ENCODE assay signal across 16 cellular contexts in the genomic region with DNA sequence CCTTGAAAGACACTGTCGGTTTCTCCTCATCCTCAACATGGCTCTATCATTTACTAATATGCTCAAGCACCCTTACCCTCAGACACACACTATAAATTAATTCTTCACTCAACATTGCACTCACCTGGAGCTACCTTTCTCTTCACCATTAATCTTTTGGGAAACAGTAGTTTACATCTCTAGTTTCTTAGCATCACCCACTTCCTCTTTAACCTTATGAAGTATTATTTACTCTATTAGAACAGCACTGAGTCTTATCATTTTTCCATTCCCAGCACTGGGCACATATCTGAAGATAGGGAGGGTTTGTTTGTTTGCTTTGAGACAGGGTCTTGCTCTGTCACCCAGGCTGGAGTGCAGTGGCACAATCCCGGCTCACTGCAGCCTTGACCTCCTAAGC.
DNase-seq lines count a peak whose midpoint lies in the region; ATAC-seq, FAIRE-seq and TF ChIP-seq lines count a peak whose summit lies in the region.
"Had no signal": no experiment of that assay in that cellular context is flagged by ENCODE, and none has a peak within 500 bp of the region (broad histone marks: within the 10 kb centered on the region; RNA-seq: fewer than 3 reads in every experiment).

No MANE protein-coding gene starts in this region.

- H3K9me3 Mint-ChIP-seq in GM23338 (peaks cover 20% of the 10 kb centered on the region), nephron (peaks cover 3% of the 10 kb centered on the region)
- H3K9me3 Mint-ChIP-seq: activated CD4-positive, alpha-beta memory T cell treated with anti-CD3 and anti-CD28 coated beads, Interleukin-2, amount 10 ng/mL, durations not matched to agents 7 days and 5 days had no signal

- no peaks in the 10 kb centered on the region for H3F3A ChIP-seq in GM23338 (replicated peaks; ENCODE audit: low read depth)

- TF ChIP-seq CTCF in GM23338 (conservative IDR thresholded peaks at IDR 0.05; ENCODE audit: low read depth in 2 of 2) (no peak), OCI-LY3 (IDR thresholded peaks at IDR 0.05; ENCODE audit: low read depth, low read length) (no peak), nephron (IDR thresholded peaks at IDR 0.05; ENCODE audit: unreplicated experiment in 3 of 3) (no peak), osteoblast (IDR thresholded peaks at IDR 0.05; ENCODE audit: extremely low read depth, low read depth, low read length) (no peak)

- peaks cover 20% of the 10 kb centered on the region for H3K36me3 Mint-ChIP-seq in GM23338 (ENCODE audit: low read depth)
- H3K36me3 Mint-ChIP-seq in nephron (ENCODE audit: low read depth): no peaks in the 10 kb centered on the region

- no peak overlapping the region for H3K27ac ChIP-seq in GM23338 (ENCODE audit: low read depth)
- H3K27ac ChIP-seq in OCI-LY3 (ENCODE audit: low read length): no peak overlapping the region
- H3K27ac ChIP-seq in osteoblast (ENCODE audit: low read depth, low read length): no peak overlapping the region

- H3K4me3 Mint-ChIP-seq in GM23338: no peak overlapping the region
- no peak overlapping the region for H3K4me3 Mint-ChIP-seq in nephron
- H3K4me3 Mint-ChIP-seq: activated CD4-positive, alpha-beta memory T cell treated with anti-CD3 and anti-CD28 coated beads, Interleukin-2, amount 10 ng/mL, durations not matched to agents 7 days and 5 days had no signal

- DNase-seq in GM23338 (ENCODE audit: low spot score): no peak
- DNase-seq in NCI-H128 (lab: John Stamatoyannopoulos, UW; ENCODE audit: unreplicated experiment): no peak
- no peak for DNase-seq in posterior cingulate gyrus
- DNase-seq in osteoblast (ENCODE audit: insufficient read length, low spot score, missing footprints): no peak
- DNase-seq in GM19239 (ENCODE audit: insufficient read length, low spot score): no peak
- DNase-seq: activated CD4-positive, alpha-beta memory T cell treated with anti-CD3 and anti-CD28 coated beads, Interleukin-2, amount 10 ng/mL, durations not matched to agents 7 days and 5 days; kidney; occipital lobe; stimulated activated naive CD4-positive, alpha-beta T cell; uterus had no signal

- H3K9me2 ChIP-seq in GM23338 (ENCODE audit: insufficient read depth): 0 out of 2 replicates have a peak, but pooled peaks cover 7% of the 10 kb centered on the region

- intact Hi-C loops in posterior cingulate gyrus (cut with DNase I): no loop called here

- no peaks in the 10 kb centered on the region for H3K9me3 ChIP-seq in OCI-LY3 (ENCODE audit: insufficient read depth, low read length)
- no peaks in the 10 kb centered on the region for H3K9me3 ChIP-seq in osteoblast (ENCODE audit: low read depth, low read length)
- H3K9me3 ChIP-seq: heart left ventricle, uterus had no signal

- H3K4me2 ChIP-seq in GM23338 (no peak overlapping the region), OCI-LY3 (ENCODE audit: low read length) (peak overlapping the region; percentile 18; the same call in 1 of the 2 replicates), osteoblast (ENCODE audit: insufficient read depth, low read length) (no peak overlapping the region)

- no peaks in the 10 kb centered on the region for H4K20me1 ChIP-seq in GM23338 (replicated peaks; ENCODE audit: insufficient read depth)
- no peaks in the 10 kb centered on the region for H4K20me1 ChIP-seq in OCI-LY3 (ENCODE audit: insufficient read depth, low read length)
- H4K20me1 ChIP-seq in osteoblast (ENCODE audit: insufficient read depth, low read length): no peaks in the 10 kb centered on the region

- H3K36me3 ChIP-seq in GM23338 (ENCODE audit: insufficient read depth) (no peaks in the 10 kb centered on the region), OCI-LY3 (replicated peaks; ENCODE audit: low read depth, low read length) (no peaks in the 10 kb centered on the region), osteoblast (ENCODE audit: insufficient read depth, low read length) (no peaks in the 10 kb centered on the region)
- H3K36me3 ChIP-seq: heart left ventricle, uterus had no signal

- no peak overlapping the region for H3K9ac ChIP-seq in OCI-LY3 (ENCODE audit: low read length)

- FAIRE-seq in GM19239 (lab: Jason Lieb, UNC): no peak
- FAIRE-seq: colon, kidney, TTC549 had no signal

- no peaks in the 10 kb centered on the region for H3K27me3 ChIP-seq in GM23338 (ENCODE audit: insufficient read depth)
- H3K27me3 ChIP-seq in OCI-LY3 (ENCODE audit: low read depth, low read length): no peaks in the 10 kb centered on the region
- no peaks in the 10 kb centered on the region for H3K27me3 ChIP-seq in osteoblast (ENCODE audit: insufficient read depth, low read length)
- H3K27me3 ChIP-seq: heart left ventricle, uterus had no signal

- H3K4me3 ChIP-seq in GM23338 (no peak overlapping the region), OCI-LY3 (ENCODE audit: low read length) (no peak overlapping the region), osteoblast (ENCODE audit: insufficient read depth, low read length) (no peak overlapping the region)
- H3K4me3 ChIP-seq: heart left ventricle, uterus had no signal

- peaks cover 7% of the 10 kb centered on the region for H3K27me3 Mint-ChIP-seq in GM23338 (ENCODE audit: insufficient read depth, low read depth, poor library complexity)
- no peaks in the 10 kb centered on the region for H3K27me3 Mint-ChIP-seq in nephron (ENCODE audit: low read depth)
- H3K27me3 Mint-ChIP-seq: activated CD4-positive, alpha-beta memory T cell treated with anti-CD3 and anti-CD28 coated beads, Interleukin-2, amount 10 ng/mL, durations not matched to agents 7 days and 5 days had no signal

- H3K4me1 ChIP-seq in GM23338 (ENCODE audit: insufficient read depth): no peaks in the 10 kb centered on the region
- peaks cover 23% of the 10 kb centered on the region for H3K4me1 ChIP-seq in OCI-LY3 (ENCODE audit: low read length)
- H3K4me1 ChIP-seq in osteoblast (ENCODE audit: insufficient read depth, low read length): peaks cover 20% of the 10 kb centered on the region
- H3K4me1 ChIP-seq: uterus had no signal

- H2AFZ ChIP-seq in GM23338: 0 out of 2 replicates have a peak overlapping the region, but pooled peaks have one; percentile 8
- no peak overlapping the region for H2AFZ ChIP-seq in OCI-LY3 (ENCODE audit: low read depth, low read length)
- H2AFZ ChIP-seq in osteoblast (ENCODE audit: low read length): no peak overlapping the region

- H3K27ac Mint-ChIP-seq in GM23338 (no peak overlapping the region), nephron (peak overlapping the region in 2 of 3 experiments; percentile 15 to 46)
- H3K27ac Mint-ChIP-seq: activated CD4-positive, alpha-beta memory T cell treated with anti-CD3 and anti-CD28 coated beads, Interleukin-2, amount 10 ng/mL, durations not matched to agents 7 days and 5 days had no signal

- H3K4me1 Mint-ChIP-seq in GM23338 (no peaks in the 10 kb centered on the region), nephron (peaks cover 29% of the 10 kb centered on the region)
- H3K4me1 Mint-ChIP-seq: activated CD4-positive, alpha-beta memory T cell treated with anti-CD3 and anti-CD28 coated beads, Interleukin-2, amount 10 ng/mL, durations not matched to agents 7 days and 5 days had no signal

- ATAC-seq in GM18498 (IDR thresholded peaks at IDR 0.05; ENCODE audit: unreplicated experiment) (peak; percentile 21), GM23338 (no peak)

- H3K79me2 ChIP-seq in GM23338 (replicated peaks; ENCODE audit: insufficient read depth): no peaks in the 10 kb centered on the region
- no peaks in the 10 kb centered on the region for H3K79me2 ChIP-seq in OCI-LY3 (ENCODE audit: low read length)
- H3K79me2 ChIP-seq in osteoblast (ENCODE audit: insufficient read depth, low read length): no peaks in the 10 kb centered on the region

TF ChIP-seq in GM23338, 12 proteins besides CTCF, POLR2A, EP300 and RAD21 (continues in another document):
- TF ChIP-seq ZNF114 (CRISPR knock-in tag; IDR thresholded peaks at IDR 0.05): no peak
- no peak for TF ChIP-seq STAT1 (IDR thresholded peaks at IDR 0.05; ENCODE audit: unreplicated experiment)
- no peak for TF ChIP-seq JUNB (IDR thresholded peaks at IDR 0.05; ENCODE audit: unreplicated experiment)
- no peak for TF ChIP-seq EZH2 (IDR thresholded peaks at IDR 0.05; ENCODE audit: low read depth, unreplicated experiment)
- TF ChIP-seq NANOG (IDR thresholded peaks at IDR 0.05; ENCODE audit: borderline replicate concordance): no peak
- TF ChIP-seq, protein P1, sequence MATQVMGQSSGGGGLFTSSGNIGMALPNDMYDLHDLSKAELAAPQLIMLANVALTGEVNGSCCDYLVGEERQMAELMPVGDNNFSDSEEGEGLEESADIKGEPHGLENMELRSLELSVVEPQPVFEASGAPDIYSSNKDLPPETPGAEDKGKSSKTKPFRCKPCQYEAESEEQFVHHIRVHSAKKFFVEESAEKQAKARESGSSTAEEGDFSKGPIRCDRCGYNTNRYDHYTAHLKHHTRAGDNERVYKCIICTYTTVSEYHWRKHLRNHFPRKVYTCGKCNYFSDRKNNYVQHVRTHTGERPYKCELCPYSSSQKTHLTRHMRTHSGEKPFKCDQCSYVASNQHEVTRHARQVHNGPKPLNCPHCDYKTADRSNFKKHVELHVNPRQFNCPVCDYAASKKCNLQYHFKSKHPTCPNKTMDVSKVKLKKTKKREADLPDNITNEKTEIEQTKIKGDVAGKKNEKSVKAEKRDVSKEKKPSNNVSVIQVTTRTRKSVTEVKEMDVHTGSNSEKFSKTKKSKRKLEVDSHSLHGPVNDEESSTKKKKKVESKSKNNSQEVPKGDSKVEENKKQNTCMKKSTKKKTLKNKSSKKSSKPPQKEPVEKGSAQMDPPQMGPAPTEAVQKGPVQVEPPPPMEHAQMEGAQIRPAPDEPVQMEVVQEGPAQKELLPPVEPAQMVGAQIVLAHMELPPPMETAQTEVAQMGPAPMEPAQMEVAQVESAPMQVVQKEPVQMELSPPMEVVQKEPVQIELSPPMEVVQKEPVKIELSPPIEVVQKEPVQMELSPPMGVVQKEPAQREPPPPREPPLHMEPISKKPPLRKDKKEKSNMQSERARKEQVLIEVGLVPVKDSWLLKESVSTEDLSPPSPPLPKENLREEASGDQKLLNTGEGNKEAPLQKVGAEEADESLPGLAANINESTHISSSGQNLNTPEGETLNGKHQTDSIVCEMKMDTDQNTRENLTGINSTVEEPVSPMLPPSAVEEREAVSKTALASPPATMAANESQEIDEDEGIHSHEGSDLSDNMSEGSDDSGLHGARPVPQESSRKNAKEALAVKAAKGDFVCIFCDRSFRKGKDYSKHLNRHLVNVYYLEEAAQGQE (IDR thresholded peaks at IDR 0.05; ENCODE audit: unreplicated experiment): no peak
- no peak for TF ChIP-seq ZNF331 (CRISPR knock-in tag; IDR thresholded peaks at IDR 0.05; ENCODE audit: low read depth)
- TF ChIP-seq POLR2AphosphoS5 (IDR thresholded peaks at IDR 0.05; ENCODE audit: low read depth): no peak
- TF ChIP-seq EZH2phosphoT487 (IDR thresholded peaks at IDR 0.05; ENCODE audit: unreplicated experiment): no peak
